30 cellular contexts compared by ENCODE assay signal in genomic region chr22:27833803-27834202, GRCh38. TPM values are rescaled to one million over a fixed set of nuclear protein-coding genes. Genes with fewer than 3 reads are reported as not detected.
"Had no signal": no experiment of that assay in that cellular context is flagged by ENCODE, and none has a peak within 500 bp of the region (broad histone marks: within the 10 kb centered on the region; RNA-seq: fewer than 3 reads in every experiment).

No MANE protein-coding gene starts in this region.

- H3K36me3 Mint-ChIP-seq: natural killer cell had no signal

- ATAC-seq: naive thymus-derived CD4-positive, alpha-beta T cell; natural killer cell; psoas muscle; right cardiac atrium; stimulated activated memory B cell treated with anti-CD40 and anti-IgM and Interleukin-4, amounts not matched to agents 10 μg/mL and 1 μg/mL and 100 μg/mL, for 72 hours; stimulated activated naive CD8-positive, alpha-beta T cell treated with anti-CD3 and anti-CD28 coated beads, Interleukin-15, amount 100 ng/mL, for 72 hours; stimulated activated naive CD8-positive, alpha-beta T cell treated with anti-CD3 and anti-CD28 coated beads, Interleukin-15, Interleukin-2, amounts not matched to agents 100 U/mL and 50 U/mL, for 24 hours; upper lobe of right lung had no signal

- H3K9me3 ChIP-seq: ovary, psoas muscle, right lobe of liver, suprapubic skin, testis, tibial artery, transverse colon, upper lobe of right lung, uterus had no signal

- H3K4me3 ChIP-seq: neural progenitor cell, ovary, psoas muscle, right lobe of liver, skin epidermis, smooth muscle cell, spleen, suprapubic skin, testis, tibial artery, transverse colon, upper lobe of right lung, uterus had no signal

- H3K27ac Mint-ChIP-seq: naive thymus-derived CD4-positive, alpha-beta T cell; natural killer cell; nephron; neural progenitor cell; stimulated activated memory B cell treated with anti-CD40 and anti-IgM and Interleukin-4, amounts not matched to agents 10 μg/mL and 1 μg/mL and 100 μg/mL, for 72 hours; stimulated activated naive CD8-positive, alpha-beta T cell treated with anti-CD3 and anti-CD28 coated beads, Interleukin-15, amount 100 ng/mL, for 72 hours; type B pancreatic cell had no signal

- H3K4me1 Mint-ChIP-seq: stimulated activated memory B cell treated with anti-CD40 and anti-IgM and Interleukin-4, amounts not matched to agents 10 μg/mL and 1 μg/mL and 100 μg/mL, for 72 hours had no signal

- DNase-seq: naive thymus-derived CD4-positive, alpha-beta T cell; natural killer cell; occipital lobe; psoas muscle; right cardiac atrium; spleen; stimulated activated CD4-positive, alpha-beta T cell treated with anti-CD3 and anti-CD28 coated beads, Interleukin-12 subunit alpha, Interleukin-12 subunit beta, amount 100 ng/mL, for 4 hours; stimulated activated CD4-positive, alpha-beta T cell treated with anti-CD3 and anti-CD28 coated beads, Interleukin-1b, Interleukin-23, amount 100 ng/mL, for 48 hours; stimulated activated CD4-positive, alpha-beta T cell treated with anti-CD3 and anti-CD28 coated beads, Interleukin-4, amount 100 ng/mL, for 1 hour; stimulated activated CD4-positive, alpha-beta T cell treated with anti-CD3 and anti-CD28 coated beads, Interleukin-4, amount 100 ng/mL, for 4 hours; stimulated activated CD8-positive, alpha-beta memory T cell treated with anti-CD3 and anti-CD28 coated beads, Interleukin-4, amount 100 ng/mL, for 48 hours; stimulated activated naive CD4-positive, alpha-beta T cell; stimulated activated naive CD8-positive, alpha-beta T cell treated with anti-CD3 and anti-CD28 coated beads, Interleukin-15, amount 100 ng/mL, for 72 hours; stimulated activated naive CD8-positive, alpha-beta T cell treated with anti-CD3 and anti-CD28 coated beads, Interleukin-15, Interleukin-2, amounts not matched to agents 100 U/mL and 50 U/mL, for 24 hours; substantia nigra; testis; transverse colon; upper lobe of right lung; uterus had no signal

- H3K4me2 ChIP-seq: neural progenitor cell, smooth muscle cell had no signal

- H3K79me2 ChIP-seq: parathyroid adenoma had no signal

- H3K27me3 ChIP-seq: neural progenitor cell, ovary, right lobe of liver, spleen, suprapubic skin, testis, tibial artery, transverse colon, upper lobe of right lung, uterus had no signal

- H3K4me1 ChIP-seq: parathyroid adenoma, psoas muscle, right lobe of liver, spleen, suprapubic skin, testis, transverse colon, upper lobe of right lung, uterus had no signal

- H3K4me3 Mint-ChIP-seq: naive thymus-derived CD4-positive, alpha-beta T cell; natural killer cell; nephron; neural progenitor cell; stimulated activated memory B cell treated with anti-CD40 and anti-IgM and Interleukin-4, amounts not matched to agents 10 μg/mL and 1 μg/mL and 100 μg/mL, for 72 hours; stimulated activated naive CD8-positive, alpha-beta T cell treated with anti-CD3 and anti-CD28 coated beads, Interleukin-15, amount 100 ng/mL, for 72 hours; type B pancreatic cell had no signal

- H3K9ac ChIP-seq: neural progenitor cell, parathyroid adenoma had no signal

- H3K27me3 Mint-ChIP-seq: naive thymus-derived CD4-positive, alpha-beta T cell; stimulated activated memory B cell treated with anti-CD40 and anti-IgM and Interleukin-4, amounts not matched to agents 10 μg/mL and 1 μg/mL and 100 μg/mL, for 72 hours; stimulated activated naive CD8-positive, alpha-beta T cell treated with anti-CD3 and anti-CD28 coated beads, Interleukin-15, amount 100 ng/mL, for 72 hours; type B pancreatic cell had no signal

- H3K9me3 Mint-ChIP-seq: natural killer cell had no signal

- H3K27ac ChIP-seq: neural progenitor cell, ovary, parathyroid adenoma, psoas muscle, right lobe of liver, skin epidermis, spleen, suprapubic skin, testis, tibial artery, transverse colon, upper lobe of right lung, uterus had no signal

- H2AFZ ChIP-seq: neural progenitor cell, parathyroid adenoma had no signal

- H3K36me3 ChIP-seq: neural progenitor cell, ovary, right lobe of liver, suprapubic skin, transverse colon, upper lobe of right lung, uterus had no signal

RNA-seq across cellular contexts. Expression of gene MN1, which starts 32.2 kb away (rescaled TPM):
- polyA plus RNA-seq: naive thymus-derived CD4-positive, alpha-beta T cell had no signal
